ENCODE assay signal across 8 cellular contexts in the genomic region with DNA sequence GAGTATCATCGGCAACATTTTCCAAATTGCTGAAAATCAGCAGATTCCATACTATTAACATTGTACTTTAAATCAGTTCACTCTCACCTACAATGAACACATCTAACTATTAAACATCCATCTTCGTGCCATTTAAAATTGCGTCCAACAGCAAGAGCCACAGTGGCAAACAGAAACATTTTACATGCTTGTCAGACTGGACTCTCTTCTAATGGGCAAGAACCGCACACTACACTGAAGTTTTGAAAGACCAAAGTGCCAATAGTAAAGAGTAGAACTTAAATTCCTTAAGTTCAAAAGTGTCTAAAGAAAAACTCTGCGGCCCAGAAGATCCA. TPM values are rescaled to one million over a fixed set of nuclear protein-coding genes. Genes with fewer than 3 reads are reported as not detected.
DNase-seq lines count a peak whose midpoint lies in the region; ATAC-seq and TF ChIP-seq lines count a peak whose summit lies in the region.

No MANE protein-coding gene starts in this region.

- H3K27me3 Mint-ChIP-seq in endothelial cell (ENCODE audit: unreplicated experiment), result no peaks in the 10 kb centered on the region

- no peaks in the 10 kb centered on the region for H3K27me3 ChIP-seq in BLaER1 treated with 17β-estradiol and CSF1 and Interleukin-3, amounts not matched to agents 10 nM and 100 nM
- H3K27me3 ChIP-seq in OCI-LY1 (ENCODE audit: insufficient read depth, low read length), result no peaks in the 10 kb centered on the region
- H3K27me3 ChIP-seq in neuron (ENCODE audit: insufficient read depth, low read length), result no peaks in the 10 kb centered on the region

- H2AFZ ChIP-seq in OCI-LY1 (ENCODE audit: low read length) (no peak overlapping the region), neuron (ENCODE audit: low read depth, low read length) (no peak overlapping the region)

- H3K4me1 Mint-ChIP-seq in endothelial cell (ENCODE audit: unreplicated experiment), result peaks cover 38% of the 10 kb centered on the region

- H3K9ac ChIP-seq in BLaER1 treated with 17β-estradiol and CSF1 and Interleukin-3, amounts not matched to agents 10 nM and 100 nM, result peak overlapping the region; percentile 91 to 100 (median 98)
- H3K9ac ChIP-seq in OCI-LY1 (ENCODE audit: low read length), result peak overlapping the region; percentile 98

- peak overlapping the region; percentile 83 to 98 (median 96) for H3K27ac ChIP-seq in BLaER1 treated with 17β-estradiol and CSF1 and Interleukin-3, amounts not matched to agents 10 nM and 100 nM
- H3K27ac ChIP-seq in OCI-LY1 (ENCODE audit: low read depth, low read length, poor library complexity, severe bottlenecking), result peak overlapping the region; percentile 47

- H3K9me2 ChIP-seq in OCI-LY1 (ENCODE audit: low read depth, low read length), result no peaks in the 10 kb centered on the region

- no peak for TF ChIP-seq CTCF in OCI-LY1 (IDR thresholded peaks at IDR 0.05; ENCODE audit: low read length)
- TF ChIP-seq CTCF in endothelial cell (IDR thresholded peaks at IDR 0.05; ENCODE audit: unreplicated experiment), result no peak

- H3K36me3 Mint-ChIP-seq in endothelial cell (ENCODE audit: low read depth, unreplicated experiment), result peaks cover 55% of the 10 kb centered on the region

- H3K4me3 Mint-ChIP-seq in endothelial cell (ENCODE audit: unreplicated experiment), result peak overlapping the region; percentile 97

- H4K20me1 ChIP-seq in BLaER1 treated with 17β-estradiol and CSF1 and Interleukin-3, amounts not matched to agents 10 nM and 100 nM, result peaks cover 53 to 69% (median 56%) of the 10 kb centered on the region in 11 experiments
- peaks cover 5% of the 10 kb centered on the region; the same call in 1 of the 2 replicates for H4K20me1 ChIP-seq in OCI-LY1 (ENCODE audit: insufficient read depth, low read length)

- H3K4me3 ChIP-seq in BLaER1 treated with 17β-estradiol and CSF1 and Interleukin-3, amounts not matched to agents 10 nM and 100 nM, result peak overlapping the region; percentile 77 to 100 (median 92)
- peak overlapping the region; percentile 98 for H3K4me3 ChIP-seq in OCI-LY1 (ENCODE audit: low read depth, low read length, poor library complexity, severe bottlenecking)
- peak overlapping the region; percentile 100 for H3K4me3 ChIP-seq in neuron (ENCODE audit: low read length)

- H3K9me3 ChIP-seq in BLaER1 treated with 17β-estradiol and CSF1 and Interleukin-3, amounts not matched to agents 10 nM and 100 nM (replicated peaks in 1 of 11), result peaks cover 0 to 5% (median 0%) of the 10 kb centered on the region in 11 experiments; a peak in 2 of 22 replicates
- no peaks in the 10 kb centered on the region for H3K9me3 ChIP-seq in OCI-LY1 (ENCODE audit: low read length)
- H3K9me3 ChIP-seq in neuron (ENCODE audit: low read length), result no peaks in the 10 kb centered on the region

- H3K4me2 ChIP-seq in BLaER1 treated with 17β-estradiol and CSF1 and Interleukin-3, amounts not matched to agents 10 nM and 100 nM, result peak overlapping the region; percentile 81 to 97 (median 94)
- peak overlapping the region; percentile 79 for H3K4me2 ChIP-seq in OCI-LY1 (ENCODE audit: low read length)

- ATAC-seq in GM18861 (IDR thresholded peaks at IDR 0.05; ENCODE audit: unreplicated experiment) (no peak), HG03097 (IDR thresholded peaks at IDR 0.05; ENCODE audit: low FRiP score, unreplicated experiment) (no peak)

- H3K79me2 ChIP-seq in OCI-LY1 (ENCODE audit: insufficient read depth, low read length), result peaks cover 56% of the 10 kb centered on the region

- DNase-seq in endothelial cell (ENCODE audit: low spot score), result no peak
- DNase-seq in stimulated activated CD4-positive, alpha-beta T cell treated with anti-CD3 and anti-CD28 coated beads, Interleukin-4, amount 100 ng/mL, for 24 hours, result no peak
- no peak for DNase-seq in T1000 (lab: John Stamatoyannopoulos, UW)

- H3K27ac Mint-ChIP-seq in endothelial cell (ENCODE audit: unreplicated experiment), result peak overlapping the region; percentile 83

- peaks cover 39 to 55% (median 48%) of the 10 kb centered on the region in 10 experiments for H3K4me1 ChIP-seq in BLaER1 treated with 17β-estradiol and CSF1 and Interleukin-3, amounts not matched to agents 10 nM and 100 nM
- peaks cover 46% of the 10 kb centered on the region for H3K4me1 ChIP-seq in OCI-LY1 (ENCODE audit: insufficient read depth, low read length, severe bottlenecking)
- H3K4me1 ChIP-seq in neuron (ENCODE audit: insufficient read depth, low read length), result peaks cover 24% of the 10 kb centered on the region

- peaks cover 81 to 91% (median 88%) of the 10 kb centered on the region in 11 experiments for H3K36me3 ChIP-seq in BLaER1 treated with 17β-estradiol and CSF1 and Interleukin-3, amounts not matched to agents 10 nM and 100 nM
- peaks cover 92% of the 10 kb centered on the region for H3K36me3 ChIP-seq in OCI-LY1 (ENCODE audit: insufficient read depth, low read length)
- peaks cover 77% of the 10 kb centered on the region for H3K36me3 ChIP-seq in neuron (ENCODE audit: insufficient read depth, low read length)

- H3K9me3 Mint-ChIP-seq in endothelial cell (ENCODE audit: unreplicated experiment), result no peaks in the 10 kb centered on the region

- peaks cover 14% of the 10 kb centered on the region; the same call in 1 of the 2 replicates for H3F3A ChIP-seq in OCI-LY1 (ENCODE audit: insufficient read depth, low read length)

RNA-seq across cellular contexts. Expression of a gene that starts 0.7 kb away (rescaled TPM):
- 1,627 TPM for total RNA-seq in endothelial cell (ENCODE audit: unreplicated experiment)

RNA-seq across cellular contexts. Expression of a gene that starts 11.9 kb away (rescaled TPM):
- total RNA-seq in endothelial cell (ENCODE audit: unreplicated experiment), result 147 TPM
